11 cellular contexts compared by ENCODE assay signal in genomic region chr11:63560506-63561179, GRCh38. TPM values are rescaled to one million over a fixed set of nuclear protein-coding genes. Genes with fewer than 3 reads are reported as not detected.
DNase-seq lines count a peak whose midpoint lies in the region; ATAC-seq and TF ChIP-seq lines count a peak whose summit lies in the region.
"Had no signal": no experiment of that assay in that cellular context is flagged by ENCODE, and none has a peak within 500 bp of the region (broad histone marks: within the 10 kb centered on the region; RNA-seq: fewer than 3 reads in every experiment).

No MANE protein-coding gene starts in this region.

- H3K9me3 Mint-ChIP-seq in activated CD4-positive, alpha-beta memory T cell treated with anti-CD3 and anti-CD28 coated beads for 36 hours, result no peaks in the 10 kb centered on the region
- no peaks in the 10 kb centered on the region for H3K9me3 Mint-ChIP-seq in activated CD4-positive, alpha-beta memory T cell treated with anti-CD3 and anti-CD28 coated beads, Interleukin-2, amount 10 ng/mL, durations not matched to agents 7 days and 5 days
- H3K9me3 Mint-ChIP-seq in HFFc6, result no peaks in the 10 kb centered on the region
- H3K9me3 Mint-ChIP-seq: activated T-helper 1 cell treated with anti-CD3 and anti-CD28 coated beads, Interleukin-12 subunit alpha, Interleukin-12 subunit beta, Interleukin-2, Interleukin-4 antibody, amounts not matched to agents 30 ng/mL and 10 ng/mL and 1 ng/mL, durations not matched to agents 14 hours and 24 hours and 36 hours had no signal

- H3K9me3 ChIP-seq in heart left ventricle, result no peaks in the 10 kb centered on the region

- H3K36me3 ChIP-seq in heart left ventricle, result no peaks in the 10 kb centered on the region

- POLR2A ChIA-PET in activated CD4-positive, alpha-beta memory T cell treated with anti-CD3 and anti-CD28 coated beads for 36 hours (lab: Charles Lee), result no interaction called here
- POLR2A ChIA-PET in activated CD4-positive, alpha-beta memory T cell treated with anti-CD3 and anti-CD28 coated beads, Interleukin-2, amount 10 ng/mL, durations not matched to agents 7 days and 5 days (lab: Charles Lee), result interaction anchor here (1.6 kb wide), 1 partner anchor 23 kb away, joined by 5 read pairs; no protein-coding TSS in a partner anchor
- POLR2A ChIA-PET in RWPE1 (lab: Yijun Ruan, JAX; ENCODE audit: low non-redundant PET), result no interaction called here

- no peak for DNase-seq in activated CD4-positive, alpha-beta memory T cell treated with anti-CD3 and anti-CD28 coated beads for 36 hours
- DNase-seq in activated CD4-positive, alpha-beta memory T cell treated with anti-CD3 and anti-CD28 coated beads, Interleukin-2, amount 10 ng/mL, durations not matched to agents 7 days and 5 days, result no peak
- DNase-seq in RWPE1 (ENCODE audit: low spot score), result no peak
- peak in 4 of 5 donors; percentile 20 to 60 (median 55) for DNase-seq in heart left ventricle
- peak in 3 of 49 donors; percentile 13 to 28 (median 18) for DNase-seq in substantia nigra (lab: John Stamatoyannopoulos, UW)
- no peak for DNase-seq in HFFc6
- no peak for DNase-seq in amniotic stem cell (lab: John Stamatoyannopoulos, UW)
- DNase-seq: effector CD4-positive, alpha-beta T cell; NCI-H1436 had no signal

- peak overlapping the region; percentile 95 for H3K27ac ChIP-seq in RWPE1
- H3K27ac ChIP-seq in heart left ventricle, result peak overlapping the region in 1 of 12 donors; percentile 6
- peak overlapping the region; percentile 33 for H3K27ac ChIP-seq in substantia nigra (ENCODE audit: low read depth, low read length, poor library complexity, severe bottlenecking)

- no peak overlapping the region for H3K4me3 Mint-ChIP-seq in activated CD4-positive, alpha-beta memory T cell treated with anti-CD3 and anti-CD28 coated beads for 36 hours
- H3K4me3 Mint-ChIP-seq in activated CD4-positive, alpha-beta memory T cell treated with anti-CD3 and anti-CD28 coated beads, Interleukin-2, amount 10 ng/mL, durations not matched to agents 7 days and 5 days, result no peak overlapping the region
- H3K4me3 Mint-ChIP-seq in HFFc6, result no peak overlapping the region
- H3K4me3 Mint-ChIP-seq: activated T-helper 1 cell treated with anti-CD3 and anti-CD28 coated beads, Interleukin-12 subunit alpha, Interleukin-12 subunit beta, Interleukin-2, Interleukin-4 antibody, amounts not matched to agents 30 ng/mL and 10 ng/mL and 1 ng/mL, durations not matched to agents 14 hours and 24 hours and 36 hours had no signal

- TF ChIP-seq CTCF in RWPE1 (conservative IDR thresholded peaks at IDR 0.05; ENCODE audit: low read depth) (no peak), heart left ventricle (IDR thresholded peaks at IDR 0.05) (no peak), HFFc6 (IDR thresholded peaks at IDR 0.05) (no peak)

- no peak for TF ChIP-seq POLR2A in heart left ventricle (IDR thresholded peaks at IDR 0.05)

- WGBS in heart left ventricle, 4 donors, result 64 to 74% (median 68%) methylated on average over 7 of the region's 7 CpGs

- H3K4me1 Mint-ChIP-seq in activated CD4-positive, alpha-beta memory T cell treated with anti-CD3 and anti-CD28 coated beads for 36 hours (ENCODE audit: low read depth), result peaks cover 36% of the 10 kb centered on the region
- H3K4me1 Mint-ChIP-seq in activated CD4-positive, alpha-beta memory T cell treated with anti-CD3 and anti-CD28 coated beads, Interleukin-2, amount 10 ng/mL, durations not matched to agents 7 days and 5 days, result peaks cover 37% of the 10 kb centered on the region
- no peaks in the 10 kb centered on the region for H3K4me1 Mint-ChIP-seq in HFFc6 (ENCODE audit: low read depth)

- H3K27me3 ChIP-seq in heart left ventricle, result no peaks in the 10 kb centered on the region

- intact Hi-C loops in activated CD4-positive, alpha-beta memory T cell treated with anti-CD3 and anti-CD28 coated beads for 36 hours (cut with micrococcal nuclease), result no loop called here
- intact Hi-C loops in heart left ventricle (cut with DNase I), result no loop called here

- peak; percentile 29 to 78 (median 67) for ATAC-seq in heart left ventricle
- ATAC-seq in GM18517 (IDR thresholded peaks at IDR 0.05; ENCODE audit: unreplicated experiment), result no peak

- H3K4me1 ChIP-seq in heart left ventricle, result peaks cover 0 to 13% (median 0%) of the 10 kb centered on the region in 12 donors

- CTCF ChIA-PET in activated CD4-positive, alpha-beta memory T cell treated with anti-CD3 and anti-CD28 coated beads for 36 hours (lab: Charles Lee), result interaction anchor here (1.3 kb wide), 1 partner anchor 82 kb away, joined by 4 read pairs; no protein-coding TSS in a partner anchor
- CTCF ChIA-PET in activated CD4-positive, alpha-beta memory T cell treated with anti-CD3 and anti-CD28 coated beads, Interleukin-2, amount 10 ng/mL, durations not matched to agents 7 days and 5 days (lab: Charles Lee), result no interaction called here
- CTCF ChIA-PET in RWPE1 (lab: Yijun Ruan, JAX), result no interaction called here

- H3K36me3 Mint-ChIP-seq in activated CD4-positive, alpha-beta memory T cell treated with anti-CD3 and anti-CD28 coated beads for 36 hours, result no peaks in the 10 kb centered on the region
- no peaks in the 10 kb centered on the region for H3K36me3 Mint-ChIP-seq in activated CD4-positive, alpha-beta memory T cell treated with anti-CD3 and anti-CD28 coated beads, Interleukin-2, amount 10 ng/mL, durations not matched to agents 7 days and 5 days (ENCODE audit: low read depth)
- H3K36me3 Mint-ChIP-seq in HFFc6 (ENCODE audit: low read depth), result no peaks in the 10 kb centered on the region

- no peak overlapping the region for H3K4me3 ChIP-seq in heart left ventricle

- no peaks in the 10 kb centered on the region for H3K27me3 Mint-ChIP-seq in activated CD4-positive, alpha-beta memory T cell treated with anti-CD3 and anti-CD28 coated beads for 36 hours
- H3K27me3 Mint-ChIP-seq in activated CD4-positive, alpha-beta memory T cell treated with anti-CD3 and anti-CD28 coated beads, Interleukin-2, amount 10 ng/mL, durations not matched to agents 7 days and 5 days, result no peaks in the 10 kb centered on the region
- H3K27me3 Mint-ChIP-seq in HFFc6 (ENCODE audit: insufficient read depth), result peaks cover 52% of the 10 kb centered on the region

- peak overlapping the region; percentile 1 for H3K27ac Mint-ChIP-seq in activated CD4-positive, alpha-beta memory T cell treated with anti-CD3 and anti-CD28 coated beads for 36 hours
- H3K27ac Mint-ChIP-seq in activated CD4-positive, alpha-beta memory T cell treated with anti-CD3 and anti-CD28 coated beads, Interleukin-2, amount 10 ng/mL, durations not matched to agents 7 days and 5 days, result no peak overlapping the region
- no peak overlapping the region; the same call in 1 of the 2 replicates for H3K27ac Mint-ChIP-seq in HFFc6
- H3K27ac Mint-ChIP-seq: activated T-helper 1 cell treated with anti-CD3 and anti-CD28 coated beads, Interleukin-12 subunit alpha, Interleukin-12 subunit beta, Interleukin-2, Interleukin-4 antibody, amounts not matched to agents 30 ng/mL and 10 ng/mL and 1 ng/mL, durations not matched to agents 14 hours and 24 hours and 36 hours had no signal

RNA-seq across cellular contexts. Expression of gene PLAAT2, which starts 2.5 kb away (rescaled TPM):
- under 1 TPM in 1 of 2 experiments, not detected in 1; 0.44 TPM for total RNA-seq in activated CD4-positive, alpha-beta memory T cell treated with anti-CD3 and anti-CD28 coated beads for 36 hours
- not detected for total RNA-seq in activated CD4-positive, alpha-beta memory T cell treated with anti-CD3 and anti-CD28 coated beads, Interleukin-2, amount 10 ng/mL, durations not matched to agents 7 days and 5 days
- total RNA-seq in heart left ventricle, result 1 to 10 TPM in 1 of 9 donors, under 1 TPM in 1, not detected in 7; 0.46 to 3.8 TPM
- under 1 TPM; 0.11 to 0.38 TPM for polyA plus RNA-seq in heart left ventricle
- not detected for total RNA-seq in HFFc6 (2021; fragmentation: NEBNext Ultra II Directional; extraction: Animal tissue kit (Norgen Biotek cat#: 25700))
- total RNA-seq: activated T-helper 1 cell treated with anti-CD3 and anti-CD28 coated beads, Interleukin-12 subunit alpha, Interleukin-12 subunit beta, Interleukin-2, Interleukin-4 antibody, amounts not matched to agents 30 ng/mL and 10 ng/mL and 1 ng/mL, durations not matched to agents 14 hours and 24 hours and 36 hours had no signal

RNA-seq across cellular contexts. Expression of gene PLAAT4, which starts 24.0 kb away (rescaled TPM):
- 10 to 100 TPM; 35.7 to 36.3 TPM for total RNA-seq in activated CD4-positive, alpha-beta memory T cell treated with anti-CD3 and anti-CD28 coated beads for 36 hours
- total RNA-seq in activated CD4-positive, alpha-beta memory T cell treated with anti-CD3 and anti-CD28 coated beads, Interleukin-2, amount 10 ng/mL, durations not matched to agents 7 days and 5 days, result 100 to 1,000 TPM; 104 to 106 TPM
- 100 to 1,000 TPM in 1 of 9 donors, 10 to 100 TPM in 3, 1 to 10 TPM in 5; 4.6 to 484 (median 8.0) TPM for total RNA-seq in heart left ventricle
- polyA plus RNA-seq in heart left ventricle, result 1 to 10 TPM; 6.8 to 9.5 TPM
- 1 to 10 TPM in 1 of 6 experiments, under 1 TPM in 4, not detected in 1; 0.43 to 1.9 (median 0.82) TPM for total RNA-seq in HFFc6 (2021; fragmentation: NEBNext Ultra II Directional; extraction: Animal tissue kit (Norgen Biotek cat#: 25700))

RNA-seq across cellular contexts. Expression of gene PLAAT3, which starts 53.6 kb away (rescaled TPM):
- 10 to 100 TPM; 10.3 to 10.4 TPM for total RNA-seq in activated CD4-positive, alpha-beta memory T cell treated with anti-CD3 and anti-CD28 coated beads for 36 hours
- 10 to 100 TPM; 13.1 to 14.9 TPM for total RNA-seq in activated CD4-positive, alpha-beta memory T cell treated with anti-CD3 and anti-CD28 coated beads, Interleukin-2, amount 10 ng/mL, durations not matched to agents 7 days and 5 days
- 100 to 1,000 TPM in 8 of 9 donors, 10 to 100 TPM in 1; 84.7 to 152 (median 126) TPM for total RNA-seq in heart left ventricle
- 100 to 1,000 TPM in 1 of 2 donors, 10 to 100 TPM in 1; 74.9 to 191 TPM for polyA plus RNA-seq in heart left ventricle
- 10 to 100 TPM in 1 of 6 experiments, 1 to 10 TPM in 5; 8.0 to 11.2 (median 8.6) TPM for total RNA-seq in HFFc6 (2021; fragmentation: NEBNext Ultra II Directional; extraction: Animal tissue kit (Norgen Biotek cat#: 25700))

RNA-seq across cellular contexts. Expression of gene LGALS12, which starts 54.8 kb away (rescaled TPM):
- not detected for total RNA-seq in activated CD4-positive, alpha-beta memory T cell treated with anti-CD3 and anti-CD28 coated beads for 36 hours
- total RNA-seq in activated CD4-positive, alpha-beta memory T cell treated with anti-CD3 and anti-CD28 coated beads, Interleukin-2, amount 10 ng/mL, durations not matched to agents 7 days and 5 days, result not detected
- total RNA-seq in heart left ventricle, result 10 to 100 TPM in 1 of 9 donors, 1 to 10 TPM in 3, under 1 TPM in 3, not detected in 2; 0.32 to 15.1 (median 1.1) TPM
- polyA plus RNA-seq in heart left ventricle, result 1 to 10 TPM; 1.2 to 4.6 TPM
- not detected for total RNA-seq in HFFc6 (2021; fragmentation: NEBNext Ultra II Directional; extraction: Animal tissue kit (Norgen Biotek cat#: 25700))
- total RNA-seq: activated T-helper 1 cell treated with anti-CD3 and anti-CD28 coated beads, Interleukin-12 subunit alpha, Interleukin-12 subunit beta, Interleukin-2, Interleukin-4 antibody, amounts not matched to agents 30 ng/mL and 10 ng/mL and 1 ng/mL, durations not matched to agents 14 hours and 24 hours and 36 hours had no signal

Comparison
In these comparisons a context has a peak if more than half of its experiments do, and no peak if none do; other contexts are left out.
1. DNase-seq: peak in heart left ventricle (4 of 5); none in activated CD4-positive, alpha-beta memory T cell treated with anti-CD3 and anti-CD28 coated beads for 36 hours (single experiment), activated CD4-positive, alpha-beta memory T cell treated with anti-CD3 and anti-CD28 coated beads, Interleukin-2, amount 10 ng/mL, durations not matched to agents 7 days and 5 days (single experiment), RWPE1 (single experiment), HFFc6 (single experiment) and amniotic stem cell (single experiment).
2. RNA of gene PLAAT3, which starts 53.6 kb away (total RNA-seq): 84.7 to 152 TPM in heart left ventricle; 13.1 to 14.9 TPM in activated CD4-positive, alpha-beta memory T cell treated with anti-CD3 and anti-CD28 coated beads, Interleukin-2, amount 10 ng/mL, durations not matched to agents 7 days and 5 days, 10.3 to 10.4 TPM in activated CD4-positive, alpha-beta memory T cell treated with anti-CD3 and anti-CD28 coated beads for 36 hours and 8.0 to 11.2 TPM in HFFc6; every median in the first group is over 4 times any median in the second.